In genomic region chr3:64291345-64291744, GRCh38 we compare ENCODE assay signal across 10 cellular contexts.
DNase-seq lines count a peak whose midpoint lies in the region; ATAC-seq and TF ChIP-seq lines count a peak whose summit lies in the region.
"Had no signal": no experiment of that assay in that cellular context is flagged by ENCODE, and none has a peak within 500 bp of the region (broad histone marks: within the 10 kb centered on the region; RNA-seq: fewer than 3 reads in every experiment).

No MANE protein-coding gene starts in this region.

- no peak for TF ChIP-seq CTCF in tibial artery (IDR thresholded peaks at IDR 0.05)

- no peak overlapping the region for H3K27ac ChIP-seq in tibial artery
- H3K27ac ChIP-seq: ovary had no signal

- ATAC-seq in left ventricle myocardium superior (peak; percentile 76), GM19351 (IDR thresholded peaks at IDR 0.05; ENCODE audit: unreplicated experiment) (no peak), HG02970 (IDR thresholded peaks at IDR 0.05; ENCODE audit: low FRiP score, unreplicated experiment) (no peak)
- ATAC-seq: stimulated activated effector memory CD8-positive, alpha-beta T cell treated with anti-CD3 and anti-CD28 coated beads, Interleukin-12 subunit alpha, Interleukin-12 subunit beta, amount 100 ng/mL, for 72 hours had no signal

- peaks cover 0 to 15% (median 5%) of the 10 kb centered on the region in 4 donors for H3K4me1 ChIP-seq in tibial artery

- H3K27me3 ChIP-seq in tibial artery, result no peaks in the 10 kb centered on the region

- H3K4me3 ChIP-seq in tibial artery, result no peak overlapping the region
- H3K4me3 ChIP-seq: ovary had no signal

- H3K9me3 ChIP-seq in tibial artery, result no peaks in the 10 kb centered on the region
- H3K9me3 ChIP-seq: ovary had no signal

- intact Hi-C loops in left ventricle myocardium superior (cut with micrococcal nuclease) (no loop called here), tibial artery (cut with DNase I; ENCODE audit: low total_unique reads) (no loop called here)

- DNase-seq in HS-27A (ENCODE audit: low read depth), result peak; percentile 67
- peak; percentile 94 for DNase-seq in amniotic epithelial cell (ENCODE audit: low read depth)
- DNase-seq in left ventricle myocardium superior, result no peak
- DNase-seq in tibial artery, result peak; percentile 70 to 81
- DNase-seq in RPMI8226, result no peak
- DNase-seq in GDM1 (lab: John Stamatoyannopoulos, UW), result no peak

- H3K36me3 ChIP-seq in tibial artery, result no peaks in the 10 kb centered on the region
- H3K36me3 ChIP-seq: ovary had no signal

Comparison
In these comparisons a context has a peak if more than half of its experiments do, and no peak if none do; other contexts are left out.
1. DNase-seq: peak in HS-27A (single experiment), amniotic epithelial cell (single experiment) and tibial artery (2 of 2); none in left ventricle myocardium superior (single experiment), RPMI8226 (single experiment) and GDM1 (single experiment).